34 cellular contexts compared by ENCODE assay signal in genomic region chr3:185651971-185652370, GRCh38.
"Had no signal": no experiment of that assay in that cellular context is flagged by ENCODE, and none has a peak within 500 bp of the region (broad histone marks: within the 10 kb centered on the region; RNA-seq: fewer than 3 reads in every experiment).

No MANE protein-coding gene starts in this region.

- H3K27ac ChIP-seq: body of pancreas, colonic mucosa, epithelial cell of prostate, esophagus squamous epithelium, WERI-Rb-1 had no signal

- H3K36me3 Mint-ChIP-seq: activated naive CD4-positive, alpha-beta T cell treated with anti-CD3 and anti-CD28 coated beads, Interleukin-2, amount 50 U/mL, for 24 hours; activated naive CD8-positive, alpha-beta T cell treated with anti-CD3 and anti-CD28 coated beads for 36 hours had no signal

- H3K27ac Mint-ChIP-seq: activated B cell treated with CpG ODN at 0.5 μM for 24 hours; activated CD8-positive, alpha-beta T cell treated with anti-CD3 and anti-CD28 coated beads for 36 hours; activated naive CD4-positive, alpha-beta T cell treated with anti-CD3 and anti-CD28 coated beads for 36 hours; activated naive CD4-positive, alpha-beta T cell treated with anti-CD3 and anti-CD28 coated beads, Interleukin-2, amount 50 U/mL, for 24 hours; activated naive CD8-positive, alpha-beta T cell treated with anti-CD3 and anti-CD28 coated beads for 36 hours; activated naive CD8-positive, alpha-beta T cell treated with anti-CD3 and anti-CD28 coated beads, Interleukin-2, amount 50 U/mL, for 24 hours; activated T-helper 1 cell treated with anti-CD3 and anti-CD28 coated beads, Interleukin-12 subunit alpha, Interleukin-12 subunit beta, Interleukin-2, Interleukin-4 antibody, amounts not matched to agents 30 ng/mL and 10 ng/mL and 1 ng/mL, durations not matched to agents 14 hours and 24 hours and 36 hours; activated T-helper 2 cell treated with anti-CD3 and anti-CD28 coated beads, Interferon-gamma antibody, Interleukin-2, Interleukin-4, amounts not matched to agents 10 μg/mL and 5 μg/mL and 100 μg/mL, durations not matched to agents 14 hours and 24 hours and 36 hours; T-helper 17 cell; T-helper 2 cell treated with Interferon-gamma antibody and Interleukin-4, amounts not matched to agents 5 μg/mL and 100 μg/mL, for 36 hours had no signal

- H3K9me3 Mint-ChIP-seq: activated B cell treated with CpG ODN at 0.5 μM for 24 hours; activated CD8-positive, alpha-beta T cell treated with anti-CD3 and anti-CD28 coated beads for 36 hours; activated naive CD4-positive, alpha-beta T cell treated with anti-CD3 and anti-CD28 coated beads for 36 hours; activated naive CD4-positive, alpha-beta T cell treated with anti-CD3 and anti-CD28 coated beads, Interleukin-2, amount 50 U/mL, for 24 hours; activated naive CD8-positive, alpha-beta T cell treated with anti-CD3 and anti-CD28 coated beads for 36 hours; activated naive CD8-positive, alpha-beta T cell treated with anti-CD3 and anti-CD28 coated beads, Interleukin-2, amount 50 U/mL, for 24 hours; activated T-helper 1 cell treated with anti-CD3 and anti-CD28 coated beads, Interleukin-12 subunit alpha, Interleukin-12 subunit beta, Interleukin-2, Interleukin-4 antibody, amounts not matched to agents 30 ng/mL and 10 ng/mL and 1 ng/mL, durations not matched to agents 14 hours and 24 hours and 36 hours; activated T-helper 2 cell treated with anti-CD3 and anti-CD28 coated beads, Interferon-gamma antibody, Interleukin-2, Interleukin-4, amounts not matched to agents 10 μg/mL and 5 μg/mL and 100 μg/mL, durations not matched to agents 14 hours and 24 hours and 36 hours; T-helper 2 cell treated with Interferon-gamma antibody and Interleukin-4, amounts not matched to agents 5 μg/mL and 100 μg/mL, for 36 hours had no signal

- ATAC-seq: activated CD4-positive, CD25-positive, alpha-beta regulatory T cell treated with anti-CD3 and anti-CD28 coated beads, Interleukin-2, amount 50 U/mL, for 24 hours; activated CD8-positive, alpha-beta T cell treated with anti-CD3 and anti-CD28 coated beads for 36 hours; activated naive CD8-positive, alpha-beta T cell treated with anti-CD3 and anti-CD28 coated beads, Interleukin-2, amount 50 U/mL, for 24 hours; body of pancreas; gastroesophageal sphincter; T-helper 17 cell had no signal

- H3K36me3 ChIP-seq: adrenal gland, colonic mucosa, esophagus squamous epithelium, gastroesophageal sphincter had no signal

- H3K4me1 Mint-ChIP-seq: activated naive CD4-positive, alpha-beta T cell treated with anti-CD3 and anti-CD28 coated beads, Interleukin-2, amount 50 U/mL, for 24 hours; activated naive CD8-positive, alpha-beta T cell treated with anti-CD3 and anti-CD28 coated beads for 36 hours; activated naive CD8-positive, alpha-beta T cell treated with anti-CD3 and anti-CD28 coated beads, Interleukin-2, amount 50 U/mL, for 24 hours; T-helper 17 cell had no signal

- H3K4me3 ChIP-seq: adrenal gland, body of pancreas, colonic mucosa, esophagus squamous epithelium, gastroesophageal sphincter had no signal

- H3K9me3 ChIP-seq: adrenal gland, body of pancreas, colonic mucosa, esophagus squamous epithelium, gastroesophageal sphincter had no signal

- H3K4me1 ChIP-seq: body of pancreas, colonic mucosa had no signal

- H3K27me3 ChIP-seq: adrenal gland, body of pancreas, colonic mucosa, esophagus squamous epithelium, gastroesophageal sphincter had no signal

- H3K4me3 Mint-ChIP-seq: activated B cell treated with CpG ODN at 0.5 μM for 24 hours; activated CD8-positive, alpha-beta T cell treated with anti-CD3 and anti-CD28 coated beads for 36 hours; activated naive CD4-positive, alpha-beta T cell treated with anti-CD3 and anti-CD28 coated beads for 36 hours; activated naive CD4-positive, alpha-beta T cell treated with anti-CD3 and anti-CD28 coated beads, Interleukin-2, amount 50 U/mL, for 24 hours; activated naive CD8-positive, alpha-beta T cell treated with anti-CD3 and anti-CD28 coated beads for 36 hours; activated naive CD8-positive, alpha-beta T cell treated with anti-CD3 and anti-CD28 coated beads, Interleukin-2, amount 50 U/mL, for 24 hours; activated T-helper 1 cell treated with anti-CD3 and anti-CD28 coated beads, Interleukin-12 subunit alpha, Interleukin-12 subunit beta, Interleukin-2, Interleukin-4 antibody, amounts not matched to agents 30 ng/mL and 10 ng/mL and 1 ng/mL, durations not matched to agents 14 hours and 24 hours and 36 hours; T-helper 17 cell; T-helper 2 cell treated with Interferon-gamma antibody and Interleukin-4, amounts not matched to agents 5 μg/mL and 100 μg/mL, for 36 hours had no signal

- H3K27me3 Mint-ChIP-seq: activated B cell treated with CpG ODN at 0.5 μM for 24 hours; activated CD8-positive, alpha-beta T cell treated with anti-CD3 and anti-CD28 coated beads for 36 hours; activated naive CD8-positive, alpha-beta T cell treated with anti-CD3 and anti-CD28 coated beads, Interleukin-2, amount 50 U/mL, for 24 hours had no signal

- FAIRE-seq: endometrium, endothelial cell of umbilical vein had no signal

- DNase-seq: activated B cell treated with CpG ODN at 0.5 μM for 24 hours; activated CD4-positive, alpha-beta T cell treated with anti-CD3 and anti-CD28 coated beads for 48 hours; activated CD4-positive, alpha-beta T cell treated with anti-CD3 and anti-CD28 coated beads, Interleukin-2, amount 50 U/mL, for 1 hour; activated CD4-positive, alpha-beta T cell treated with anti-CD3 and anti-CD28 coated beads, Interleukin-2, amount 50 U/mL, for 48 hours; activated CD8-positive, alpha-beta memory T cell treated with anti-CD3 and anti-CD28 coated beads for 24 hours; activated CD8-positive, alpha-beta T cell treated with anti-CD3 and anti-CD28 coated beads for 36 hours; activated effector memory CD4-positive, alpha-beta T cell treated with anti-CD3 and anti-CD28 coated beads, Interleukin-2, amount 50 U/mL, for 16 hours; activated naive CD4-positive, alpha-beta T cell treated with anti-CD3 and anti-CD28 coated beads for 36 hours; activated naive CD8-positive, alpha-beta T cell treated with anti-CD3 and anti-CD28 coated beads for 36 hours; activated naive CD8-positive, alpha-beta T cell treated with anti-CD3 and anti-CD28 coated beads, Interleukin-2, amount 50 U/mL, for 24 hours; activated T-cell treated with anti-CD3 and anti-CD28 coated beads, Interleukin-2, amount 50 U/mL, for 48 hours; amygdala; aorta; body of pancreas; caudate nucleus; cerebellar nuclear complex; colonic mucosa; effector CD8-positive, alpha-beta T cell; esophagus squamous epithelium; foreskin melanocyte; T-helper 1 cell; T-helper 17 cell; T1000; WERI-Rb-1 had no signal
